In genomic region chr2:135174049-135174801, GRCh38 we compare ENCODE assay signal across 1 cellular context.
TF ChIP-seq lines count a peak whose summit lies in the region.

No MANE protein-coding gene starts in this region.

TF ChIP-seq in GM23338, 12 proteins besides CTCF, POLR2A, EP300 and RAD21 (continued from another document):
- TF ChIP-seq ZNF462 (CRISPR knock-in tag; IDR thresholded peaks at IDR 0.05) (no peak), ETS1 (IDR thresholded peaks at IDR 0.05) (no peak), CREB1 (CRISPR knock-in tag; IDR thresholded peaks at IDR 0.05; ENCODE audit: low read depth) (no peak), EZH2 (IDR thresholded peaks at IDR 0.05; ENCODE audit: low read depth, unreplicated experiment) (no peak), POLR2AphosphoS5 (IDR thresholded peaks at IDR 0.05; ENCODE audit: low read depth) (no peak), EZH2phosphoT487 (IDR thresholded peaks at IDR 0.05; ENCODE audit: unreplicated experiment) (no peak), JUNB (IDR thresholded peaks at IDR 0.05; ENCODE audit: unreplicated experiment) (no peak), STAT1 (IDR thresholded peaks at IDR 0.05; ENCODE audit: unreplicated experiment) (no peak), ZNF331 (CRISPR knock-in tag; IDR thresholded peaks at IDR 0.05; ENCODE audit: low read depth) (no peak), REST (IDR thresholded peaks at IDR 0.05; ENCODE audit: unreplicated experiment) (no peak)
